ENCODE assay signal across 16 cellular contexts in the genomic region with DNA sequence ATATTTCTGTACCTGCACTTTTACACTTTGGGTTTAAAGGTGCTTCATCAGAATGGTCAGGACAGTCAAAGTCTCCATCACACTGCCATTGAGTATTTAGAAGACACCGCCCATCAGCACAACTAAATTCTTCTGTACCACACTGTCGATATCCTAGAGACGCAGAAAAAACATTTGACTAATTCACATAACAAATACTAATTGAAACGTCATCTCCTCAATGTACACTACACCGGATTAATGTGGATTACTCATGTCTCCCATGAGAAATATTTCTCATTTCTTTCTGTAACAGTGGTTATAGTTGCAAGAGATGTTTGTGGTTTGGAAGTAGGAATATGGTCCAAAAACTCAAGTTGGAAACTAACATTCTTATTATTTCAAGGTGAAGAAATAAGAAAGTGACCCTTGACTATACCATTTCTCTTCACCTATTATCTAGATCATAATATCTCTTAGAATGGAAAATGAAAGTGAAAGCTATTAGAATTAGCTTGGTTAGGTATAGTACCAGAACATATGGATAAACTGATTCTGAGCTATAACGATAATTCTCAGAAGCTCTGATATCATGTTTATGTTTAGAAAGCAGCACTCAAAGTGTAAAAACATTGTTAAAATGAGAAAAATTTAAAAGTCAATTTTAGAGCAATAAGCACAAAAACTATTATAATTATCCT.
DNase-seq lines count a peak whose midpoint lies in the region; ATAC-seq, FAIRE-seq and TF ChIP-seq lines count a peak whose summit lies in the region.
"Had no signal": no experiment of that assay in that cellular context is flagged by ENCODE, and none has a peak within 500 bp of the region (broad histone marks: within the 10 kb centered on the region; RNA-seq: fewer than 3 reads in every experiment).

No MANE protein-coding gene starts in this region.

- ATAC-seq in HG03469 (IDR thresholded peaks at IDR 0.05; ENCODE audit: unreplicated experiment) (no peak), HG03108 (IDR thresholded peaks at IDR 0.05; ENCODE audit: unreplicated experiment) (no peak)

- no peak overlapping the region for H3K9ac ChIP-seq in kidney (ENCODE audit: low read length in 2 of 2)

- no peak overlapping the region for H3K27ac ChIP-seq in kidney (ENCODE audit: low read depth in 2 of 2, low read length in 2 of 2)
- H3K27ac ChIP-seq: C4-2B, vagina had no signal

- intact Hi-C loops in kidney (cut with DNase I), result no loop called here

- TF ChIP-seq CTCF in AG10803 (conservative IDR thresholded peaks at IDR 0.05; ENCODE audit: low read length), result no peak
- no peak for TF ChIP-seq CTCF in kidney (IDR thresholded peaks at IDR 0.05; ENCODE audit: borderline replicate concordance, extremely low read depth, insufficient read depth)

- H3K9me3 ChIP-seq in kidney (ENCODE audit: control insufficient read depth in 1 of 2, low read length in 2 of 2), result no peaks in the 10 kb centered on the region
- H3K9me3 ChIP-seq: vagina had no signal

- no peaks in the 10 kb centered on the region for H3K36me3 ChIP-seq in kidney (ENCODE audit: control insufficient read depth in 1 of 2, insufficient read depth in 2 of 2, low read length in 2 of 2)
- H3K36me3 ChIP-seq: vagina had no signal

- peak; percentile 52 for FAIRE-seq in kidney (lab: Jason Lieb, UNC)
- FAIRE-seq: colon had no signal

- no peak overlapping the region for H3K4me3 ChIP-seq in AG10803 (ENCODE audit: low read length)
- peak overlapping the region in 1 of 2 donors; percentile 23 for H3K4me3 ChIP-seq in kidney (ENCODE audit: low read length in 2 of 2)
- H3K4me3 ChIP-seq: vagina had no signal

- no peaks in the 10 kb centered on the region for H3K4me1 ChIP-seq in kidney (ENCODE audit: control insufficient read depth in 1 of 2, insufficient read depth in 1 of 2, low read depth in 1 of 2, low read length in 2 of 2)
- H3K4me1 ChIP-seq: vagina had no signal

- DNase-seq in AG10803 (ENCODE audit: low read depth) (peak; percentile 70), LoVo (ENCODE audit: low spot score) (peak; percentile 12), astrocyte of the hippocampus (ENCODE audit: low read depth, low spot score) (peak; percentile 88), kidney (no peak), NCI-H345 (lab: John Stamatoyannopoulos, UW) (no peak)
- DNase-seq in central memory CD4-positive, alpha-beta T cell, result no peak
- DNase-seq: activated CD4-positive, alpha-beta T cell treated with anti-CD3 and anti-CD28 coated beads for 48 hours; activated effector memory CD4-positive, alpha-beta T cell treated with anti-CD3 and anti-CD28 coated beads, Interleukin-2, amount 50 U/mL, for 16 hours; hippocampal formation; NCI-H1092; nucleus accumbens had no signal

Comparison
In these comparisons a context has a peak if more than half of its experiments do, and no peak if none do; other contexts are left out.
1. DNase-seq: peak in AG10803 (single experiment), LoVo (single experiment) and astrocyte of the hippocampus (single experiment); none in kidney (single experiment), central memory CD4-positive, alpha-beta T cell (single experiment) and NCI-H345 (single experiment).